ENCODE assay signal across 8 cellular contexts in the genomic region with DNA sequence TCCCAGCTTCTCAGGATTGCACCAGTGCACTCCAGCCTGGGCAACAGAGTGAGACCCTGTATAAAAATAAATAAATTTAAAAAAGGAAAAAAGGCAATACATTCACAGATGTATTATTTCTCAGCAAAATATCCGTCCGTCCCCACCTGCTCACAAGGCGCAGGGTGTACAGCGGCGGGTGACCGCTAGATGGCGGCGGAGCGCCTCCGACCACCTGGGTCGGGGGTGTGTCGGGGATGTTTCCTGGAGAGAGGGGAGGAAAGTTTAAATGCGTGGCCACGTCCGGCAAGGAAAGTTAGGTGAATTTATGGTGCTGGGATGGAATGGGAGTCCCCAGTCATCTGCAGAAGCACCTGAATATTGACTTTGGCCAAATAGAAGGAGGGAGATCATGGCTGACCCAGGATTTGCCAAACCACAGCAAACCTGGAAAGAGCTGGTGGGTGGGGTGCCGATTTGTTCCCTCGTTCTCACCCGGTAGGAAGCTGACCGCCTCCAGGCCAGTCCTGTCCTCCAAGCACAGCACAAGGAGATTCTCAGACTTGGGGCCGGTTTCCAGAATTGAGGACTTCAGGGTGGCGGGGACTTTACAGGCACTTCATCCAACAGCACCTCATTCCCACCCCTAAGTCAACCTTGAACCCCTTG.
DNase-seq lines count a peak whose midpoint lies in the region; ATAC-seq lines count a peak whose summit lies in the region.

No MANE protein-coding gene starts in this region.

- H3K4me1 Mint-ChIP-seq in activated CD4-positive, alpha-beta T cell treated with anti-CD3 and anti-CD28 coated beads, Interleukin-2, amount 10 ng/mL, durations not matched to agents 7 days and 5 days, result peaks cover 12% of the 10 kb centered on the region

- POLR2A ChIA-PET in activated CD4-positive, alpha-beta T cell treated with anti-CD3 and anti-CD28 coated beads, Interleukin-2, amount 10 ng/mL, durations not matched to agents 7 days and 5 days (lab: Charles Lee), result no interaction called here

- peaks cover 34% of the 10 kb centered on the region for H3K27me3 Mint-ChIP-seq in activated CD4-positive, alpha-beta T cell treated with anti-CD3 and anti-CD28 coated beads, Interleukin-2, amount 10 ng/mL, durations not matched to agents 7 days and 5 days

- no peak for ATAC-seq in GM21515 (IDR thresholded peaks at IDR 0.05; ENCODE audit: unreplicated experiment)

- no peak overlapping the region for H3K27ac Mint-ChIP-seq in activated CD4-positive, alpha-beta T cell treated with anti-CD3 and anti-CD28 coated beads, Interleukin-2, amount 10 ng/mL, durations not matched to agents 7 days and 5 days

- no peaks in the 10 kb centered on the region for H3K9me3 Mint-ChIP-seq in activated CD4-positive, alpha-beta T cell treated with anti-CD3 and anti-CD28 coated beads, Interleukin-2, amount 10 ng/mL, durations not matched to agents 7 days and 5 days

- DNase-seq in NCI-H2196 (lab: John Stamatoyannopoulos, UW; ENCODE audit: unreplicated experiment) (peak; percentile 44), NCI-H2196 treated with DMSO at 0.1 percent for 48 hours (lab: John Stamatoyannopoulos, UW; ENCODE audit: unreplicated experiment) (no peak), MV-4-11 (lab: John Stamatoyannopoulos, UW) (peak; percentile 12), midbrain (lab: John Stamatoyannopoulos, UW) (peak; percentile 23)
- DNase-seq in activated CD4-positive, alpha-beta T cell treated with anti-CD3 and anti-CD28 coated beads, Interleukin-2, amount 10 ng/mL, durations not matched to agents 7 days and 5 days, result peak; percentile 70
- DNase-seq in effector CD4-positive, alpha-beta T cell, result peak; percentile 45
- peak; percentile 14 to 45 for DNase-seq in stimulated activated CD8-positive, alpha-beta memory T cell treated with anti-CD3 and anti-CD28 coated beads, Interleukin-7, amount 100 ng/mL, for 4 hours (ENCODE audit: low read depth in 2 of 2)

- no peak overlapping the region for H3K4me3 Mint-ChIP-seq in activated CD4-positive, alpha-beta T cell treated with anti-CD3 and anti-CD28 coated beads, Interleukin-2, amount 10 ng/mL, durations not matched to agents 7 days and 5 days

- CTCF ChIA-PET in activated CD4-positive, alpha-beta T cell treated with anti-CD3 and anti-CD28 coated beads, Interleukin-2, amount 10 ng/mL, durations not matched to agents 7 days and 5 days (lab: Charles Lee), result interaction anchor here (0.5 to 2.9 kb wide), 6 partner anchors 9 to 428 kb away, joined by 3 to 15 read pairs (median 5); a partner anchor contains a TSS

- no peaks in the 10 kb centered on the region for H3K36me3 Mint-ChIP-seq in activated CD4-positive, alpha-beta T cell treated with anti-CD3 and anti-CD28 coated beads, Interleukin-2, amount 10 ng/mL, durations not matched to agents 7 days and 5 days (ENCODE audit: low read depth)
